ENCODE assay signal across 12 cellular contexts in the genomic region with DNA sequence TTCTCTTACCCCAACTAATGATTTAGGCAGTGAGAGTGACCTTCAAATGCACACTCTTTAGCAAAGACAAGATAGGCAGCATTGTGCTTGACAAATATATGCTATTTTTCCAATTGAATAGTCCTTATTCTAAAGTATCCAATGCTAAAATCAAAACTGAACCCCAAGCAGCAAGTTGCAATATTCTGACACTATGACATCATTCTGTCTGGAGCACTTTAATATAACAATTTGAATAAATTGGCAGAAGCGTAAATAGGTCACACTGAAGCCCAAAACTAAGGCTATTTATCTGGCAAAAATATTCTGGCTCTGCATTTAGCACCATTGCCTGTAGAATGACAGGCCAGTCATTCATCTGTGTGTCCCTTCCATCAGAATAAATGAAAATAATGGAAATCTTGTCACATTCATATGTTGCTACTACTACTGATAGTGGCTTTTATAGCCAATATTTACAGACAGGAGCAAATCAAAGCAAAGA. TPM values are rescaled to one million over a fixed set of nuclear protein-coding genes. Genes with fewer than 3 reads are reported as not detected.
DNase-seq lines count a peak whose midpoint lies in the region; FAIRE-seq and TF ChIP-seq lines count a peak whose summit lies in the region.
"Had no signal": no experiment of that assay in that cellular context is flagged by ENCODE, and none has a peak within 500 bp of the region (broad histone marks: within the 10 kb centered on the region; RNA-seq: fewer than 3 reads in every experiment).

No MANE protein-coding gene starts in this region.

- H3K27ac ChIP-seq in coronary artery (peak overlapping the region; percentile 3 to 62), substantia nigra (ENCODE audit: low read depth, low read length, poor library complexity, severe bottlenecking) (no peak overlapping the region)
- H3K27ac ChIP-seq: HL-60 had no signal

- no peaks in the 10 kb centered on the region; the same call in 1 of the 2 replicates for H3K36me3 ChIP-seq in BJ (ENCODE audit: control insufficient read depth, insufficient read depth, low read length)
- no peaks in the 10 kb centered on the region for H3K36me3 ChIP-seq in Loucy (ENCODE audit: insufficient read depth, low read length)

- no peaks in the 10 kb centered on the region for H3F3A ChIP-seq in Loucy (ENCODE audit: low read depth)

- H2AFZ ChIP-seq in Loucy (ENCODE audit: low read length) = no peak overlapping the region
- H2AFZ ChIP-seq: parathyroid adenoma had no signal

- no peak for TF ChIP-seq CTCF in BJ (IDR thresholded peaks at IDR 0.05; ENCODE audit: insufficient read depth, low read depth, low read length)
- TF ChIP-seq CTCF in Loucy (conservative IDR thresholded peaks at IDR 0.05; ENCODE audit: low read length) = no peak
- TF ChIP-seq CTCF in coronary artery (IDR thresholded peaks at IDR 0.05) = no peak
- TF ChIP-seq CTCF in neural crest cell (conservative IDR thresholded peaks at IDR 0.05) = no peak
- TF ChIP-seq CTCF in D721Med (IDR thresholded peaks at IDR 0.05; ENCODE audit: insufficient read depth, missing control alignments) = no peak

- no peak for DNase-seq in BJ (ENCODE audit: low read depth)
- DNase-seq in coronary artery (ENCODE audit: low spot score) = no peak
- no peak for DNase-seq in neural crest cell (ENCODE audit: low read depth, low spot score)
- DNase-seq in cortex of kidney (lab: John Stamatoyannopoulos, UW) = no peak
- no peak for DNase-seq in superior temporal gyrus (ENCODE audit: extremely low spot score)
- no peak for DNase-seq in substantia nigra (lab: John Stamatoyannopoulos, UW)
- no peak for DNase-seq in D721Med (ENCODE audit: insufficient read length, low spot score)
- DNase-seq: NCI-H510A treated with DMSO at 0.1 percent for 48 hours had no signal

- peaks cover 47% of the 10 kb centered on the region for H3K4me1 Mint-ChIP-seq in neural crest cell

- H3K4me2 ChIP-seq in Loucy (ENCODE audit: low read depth, low read length, poor library complexity, severe bottlenecking) = peak overlapping the region; percentile 96

- peaks cover 54% of the 10 kb centered on the region for H3K4me1 ChIP-seq in Loucy (ENCODE audit: insufficient read depth, low read length, poor library complexity, severe bottlenecking)

- H3K9me3 ChIP-seq in Loucy (ENCODE audit: insufficient read depth, low read depth, low read length) = no peaks in the 10 kb centered on the region

- H3K4me3 ChIP-seq in BJ (ENCODE audit: low read depth, low read length) = peak overlapping the region; percentile 96
- H3K4me3 ChIP-seq in Loucy (ENCODE audit: low read length, poor library complexity, severe bottlenecking) = peak overlapping the region; percentile 95
- peak overlapping the region; percentile 91 for H3K4me3 ChIP-seq in coronary artery

- CTCF ChIA-PET in BJ (lab: Yijun Ruan, JAX) = no interaction called here

- no peak overlapping the region for H3K9ac ChIP-seq in Loucy (ENCODE audit: low read depth, low read length, poor library complexity, severe bottlenecking)
- H3K9ac ChIP-seq: parathyroid adenoma had no signal

- H3K27ac Mint-ChIP-seq in neural crest cell (ENCODE audit: unreplicated experiment) = no peak overlapping the region

- H3K9me2 ChIP-seq in Loucy (replicated peaks; ENCODE audit: low read depth, low read length) = no peaks in the 10 kb centered on the region

- H3K79me2 ChIP-seq in Loucy (ENCODE audit: insufficient read depth, low read length) = peaks cover 37% of the 10 kb centered on the region

- no peaks in the 10 kb centered on the region for H3K27me3 Mint-ChIP-seq in neural crest cell (ENCODE audit: low read depth)

- POLR2A ChIA-PET in BJ (lab: Charles Lee) = no interaction called here

- peak overlapping the region; percentile 38 for H3K4me3 Mint-ChIP-seq in neural crest cell

- H3K27me3 ChIP-seq in BJ (ENCODE audit: control insufficient read depth, insufficient read depth, low read length) = no peaks in the 10 kb centered on the region
- no peaks in the 10 kb centered on the region for H3K27me3 ChIP-seq in Loucy (ENCODE audit: insufficient read depth, low read length, poor library complexity, severe bottlenecking)

- H3K9me3 Mint-ChIP-seq in neural crest cell = no peaks in the 10 kb centered on the region

- FAIRE-seq in D721Med (lab: Jason Lieb, UNC) = no peak
- FAIRE-seq: frontal cortex had no signal

- H3K36me3 Mint-ChIP-seq in neural crest cell (ENCODE audit: low read depth) = peaks cover 6% of the 10 kb centered on the region

- peaks cover 11% of the 10 kb centered on the region for H4K20me1 ChIP-seq in Loucy (ENCODE audit: insufficient read depth, low read length, poor library complexity, severe bottlenecking)

RNA-seq across cellular contexts. Expression of a gene that starts 2.9 kb away (rescaled TPM):
- polyA plus RNA-seq in BJ (2011; rRNA removed) = 19.3 and 25.3 TPM in 2 replicates
- 24.7 and 31.0 TPM in 2 replicates for polyA minus RNA-seq in BJ (2011; rRNA and poly(A)+ RNA removed)
- total RNA-seq in neural crest cell = 29.4 and 32.3 TPM in 2 replicates
